22 cellular contexts compared by ENCODE assay signal in the genomic region with DNA sequence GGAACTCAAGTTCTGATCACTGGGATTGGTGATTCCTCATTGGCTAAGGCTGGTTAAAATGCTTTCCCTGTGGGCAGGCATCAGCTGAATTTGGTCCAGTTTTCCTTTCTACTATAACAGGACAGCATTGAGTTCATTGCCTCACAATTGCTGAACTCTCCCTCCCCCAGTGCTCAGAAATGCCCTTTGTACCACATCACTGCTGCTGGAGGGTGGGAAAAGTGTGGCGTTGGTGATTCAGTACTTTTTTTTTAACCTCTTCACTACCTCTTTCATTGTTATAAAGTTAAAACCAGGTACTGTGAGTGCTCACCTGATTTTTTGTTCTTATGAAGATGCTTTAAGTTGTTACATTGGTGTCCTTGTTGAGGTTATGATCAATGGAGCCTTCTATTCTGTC.
"Had no signal": no experiment of that assay in that cellular context is flagged by ENCODE, and none has a peak within 500 bp of the region (broad histone marks: within the 10 kb centered on the region; RNA-seq: fewer than 3 reads in every experiment).

No MANE protein-coding gene starts in this region.

- H3K27ac ChIP-seq: dorsolateral prefrontal cortex, gastroesophageal sphincter, parathyroid adenoma, prostate gland, thoracic aorta, transverse colon had no signal

- H3K9ac ChIP-seq: parathyroid adenoma had no signal

- H3K4me3 ChIP-seq: dorsolateral prefrontal cortex, gastroesophageal sphincter, prostate gland, thoracic aorta, transverse colon had no signal

- H3K36me3 ChIP-seq: gastroesophageal sphincter, prostate gland, thoracic aorta, transverse colon had no signal

- H3K27me3 ChIP-seq: dorsolateral prefrontal cortex, gastroesophageal sphincter, transverse colon had no signal

- H3K4me1 ChIP-seq: gastroesophageal sphincter, parathyroid adenoma, prostate gland, transverse colon had no signal

- H3K9me3 ChIP-seq: prostate gland, thoracic aorta had no signal

- DNase-seq: cortex of kidney; dorsolateral prefrontal cortex; effector CD8-positive, alpha-beta T cell; foreskin fibroblast; glutamatergic neuron; immature natural killer cell; left colon; left ventricle myocardium superior; naive thymus-derived CD4-positive, alpha-beta T cell; nephron progenitor cell; retina; stimulated activated CD4-positive, alpha-beta T cell treated with anti-CD3 and anti-CD28 coated beads, Interleukin-2, amount 100 ng/mL, for 24 hours; stimulated activated CD4-positive, alpha-beta T cell treated with anti-CD3 and anti-CD28 coated beads, Interleukin-4, amount 100 ng/mL, for 4 hours; stimulated activated naive B cell treated with anti-CD40 and anti-IgM and Interleukin-4, amounts not matched to agents 10 μg/mL and 1 μg/mL and 100 μg/mL, for 72 hours; stimulated activated naive CD8-positive, alpha-beta T cell treated with anti-CD3 and anti-CD28 coated beads, Interleukin-15, amount 100 ng/mL, for 72 hours; transverse colon had no signal

- ATAC-seq: esophagus mucosa; gastroesophageal sphincter; left colon; left ventricle myocardium superior; naive thymus-derived CD4-positive, alpha-beta T cell; sciatic nerve; stimulated activated naive B cell treated with anti-CD40 and anti-IgM and Interleukin-4, amounts not matched to agents 10 μg/mL and 1 μg/mL and 100 μg/mL, for 72 hours; stimulated activated naive CD8-positive, alpha-beta T cell treated with anti-CD3 and anti-CD28 coated beads, Interleukin-15, amount 100 ng/mL, for 72 hours had no signal
